Comparison of ENCODE assay signal across 1 cellular context in the genomic region with DNA sequence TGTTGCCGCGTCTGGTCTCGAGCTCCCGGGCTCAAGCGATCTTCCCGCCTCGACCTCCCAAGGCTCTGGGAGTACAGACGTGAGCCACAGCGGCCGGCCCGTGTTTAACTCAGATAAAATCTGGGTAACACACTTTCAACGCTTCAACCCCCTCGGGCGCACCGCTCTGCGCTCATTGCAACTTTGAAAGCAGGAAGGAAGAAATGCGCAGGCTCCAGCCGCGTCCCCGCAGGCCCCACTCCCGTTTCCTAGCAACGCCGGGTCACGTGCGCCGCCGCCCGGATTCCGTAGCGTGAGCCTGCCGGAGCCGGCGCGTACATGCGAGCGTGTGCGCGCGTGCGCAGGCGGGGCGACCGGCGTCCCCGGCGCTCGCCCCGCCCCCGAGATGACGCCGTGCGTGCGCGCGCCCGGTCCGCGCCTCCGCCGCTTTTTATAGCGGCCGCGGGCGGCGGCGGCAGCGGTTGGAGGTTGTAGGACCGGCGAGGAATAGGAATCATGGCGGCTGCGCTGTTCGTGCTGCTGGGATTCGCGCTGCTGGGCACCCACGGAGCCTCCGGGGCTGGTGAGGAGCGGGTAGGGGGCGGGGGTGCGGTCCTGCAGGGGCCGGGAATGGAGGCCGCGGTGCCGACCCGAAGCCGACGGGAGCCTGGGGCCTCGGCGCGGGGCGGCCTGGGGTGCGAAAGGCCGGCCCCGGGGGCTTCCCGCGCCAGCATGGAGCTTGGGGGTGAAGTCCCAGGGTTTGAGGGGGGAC.
A peak's percentile ranks its signal among the peaks of the same experiment; 100 is the strongest.
TF ChIP-seq lines count a peak whose summit lies in the region.

A gene (plus strand): TSS at position 457 of the 751 bp plus-strand sequence. CDS start 39 bp downstream, at position 496.

TF ChIP-seq in K562, 482 proteins besides CTCF, POLR2A, EP300 and RAD21 (continued from another document and continues in another):
- TF ChIP-seq ASH1L (IDR thresholded peaks at IDR 0.05; ENCODE audit: borderline replicate concordance, low read depth, partially characterized antibody) (no peak), FIP1L1 (IDR thresholded peaks at IDR 0.05; ENCODE audit: low read depth, low read length, poor library complexity, severe bottlenecking) (no peak), ETS2 (tag; IDR thresholded peaks at IDR 0.05; ENCODE audit: borderline replicate concordance, poor library complexity, severe bottlenecking) (no peak), CHD2 (IDR thresholded peaks at IDR 0.05; ENCODE audit: low read depth, low read length) (peak; percentile 64), PHB (CRISPR knock-in tag; IDR thresholded peaks at IDR 0.05) (no peak), HDAC6 (IDR thresholded peaks at IDR 0.05; ENCODE audit: low read depth, low read length) (no peak), MCM2 (IDR thresholded peaks at IDR 0.05; ENCODE audit: low read depth) (no peak), POLR2H (tag; IDR thresholded peaks at IDR 0.05; ENCODE audit: low read depth) (peak; percentile 95), TCFL5 (CRISPR knock-in tag; conservative IDR thresholded peaks at IDR 0.05) (no peak), ZNF3 (CRISPR knock-in tag; IDR thresholded peaks at IDR 0.05) (no peak), HMGN3 (IDR thresholded peaks at IDR 0.05; ENCODE audit: borderline replicate concordance, extremely low read depth, insufficient read length, low read depth, low read length) (peak; percentile 85), E2F3 (CRISPR knock-in tag; IDR thresholded peaks at IDR 0.05) (no peak), CREB1 (IDR thresholded peaks at IDR 0.05) (peak; percentile 75; the same call in 1 of the 2 replicates), CREB1 (CRISPR knock-in tag; IDR thresholded peaks at IDR 0.05) (peak; percentile 60; the same call in 1 of the 2 replicates), SUPT5H (IDR thresholded peaks at IDR 0.05) (peak; percentile 96), FOXM1 (IDR thresholded peaks at IDR 0.05; ENCODE audit: low read depth) (no peak), FOXM1 (CRISPR knock-in tag; IDR thresholded peaks at IDR 0.05; ENCODE audit: low read depth) (no peak; the same call in 1 of the 2 replicates), ZNF143 (CRISPR knock-in tag; IDR thresholded peaks at IDR 0.05) (no peak), CAMTA2 (CRISPR knock-in tag; conservative IDR thresholded peaks at IDR 0.05) (peak; percentile 82; the same call in 1 of the 2 replicates), ZFP36 (IDR thresholded peaks at IDR 0.05; ENCODE audit: low read depth, low read length, partially characterized antibody) (no peak), MECOM (CRISPR knock-in tag; IDR thresholded peaks at IDR 0.05) (no peak), ATF1 (CRISPR knock-in tag; IDR thresholded peaks at IDR 0.05) (0 out of 2 replicates have a peak, but pooled peaks have one; percentile 11), ATF1 (tag; IDR thresholded peaks at IDR 0.05) (peak; percentile 85), ZBTB17 (CRISPR knock-in tag; IDR thresholded peaks at IDR 0.05) (0 out of 2 replicates have a peak, but pooled peaks have one; percentile 19), ZNF77 (CRISPR knock-in tag; IDR thresholded peaks at IDR 0.05) (no peak), DACH1 (IDR thresholded peaks at IDR 0.05; ENCODE audit: partially characterized antibody) (no peak), SMC3 (conservative IDR thresholded peaks at IDR 0.05; ENCODE audit: insufficient read depth, low read depth, low read length) (0 out of 2 replicates have a peak, but pooled peaks have one; percentile 1), ESRRB (CRISPR knock-in tag; IDR thresholded peaks at IDR 0.05; ENCODE audit: borderline replicate concordance) (no peak), MCM7 (IDR thresholded peaks at IDR 0.05) (no peak), MEF2D (tag; conservative IDR thresholded peaks at IDR 0.05; ENCODE audit: low read depth) (no peak), OTX1 (CRISPR knock-in tag; IDR thresholded peaks at IDR 0.05) (no peak), RBM34 (IDR thresholded peaks at IDR 0.05; ENCODE audit: borderline replicate concordance, insufficient read depth, low read length) (no peak), SIX5 (IDR thresholded peaks at IDR 0.05; ENCODE audit: borderline replicate concordance in 1 of 2, insufficient read depth in 1 of 2, low read depth in 1 of 2, low read length in 2 of 2) (no peak), IRF2 (CRISPR knock-in tag; IDR thresholded peaks at IDR 0.05) (no peak), ZNF551 (CRISPR knock-in tag; IDR thresholded peaks at IDR 0.05) (no peak), YY1 (IDR thresholded peaks at IDR 0.05; ENCODE audit: borderline replicate concordance in 1 of 3, control insufficient read depth in 1 of 3, extremely low read depth in 1 of 3, insufficient read depth in 3 of 3, insufficient read length in 1 of 3, insufficient replicate concordance in 2 of 3, low read depth in 1 of 3, low read length in 2 of 3) (peak; percentile 40 to 93 (median 88)), ZNF23 (CRISPR knock-in tag; IDR thresholded peaks at IDR 0.05) (no peak), ZNF282 (CRISPR knock-in tag; IDR thresholded peaks at IDR 0.05) (no peak), ETV5 (CRISPR knock-in tag; IDR thresholded peaks at IDR 0.05; ENCODE audit: low read depth) (no peak), POLR2AphosphoS5 (IDR thresholded peaks at IDR 0.05; ENCODE audit: control insufficient read depth, insufficient read depth, low read depth, low read length) (peak; percentile 82), MED1 (CRISPR knock-in tag; IDR thresholded peaks at IDR 0.05; ENCODE audit: borderline replicate concordance) (no peak), EP400 (IDR thresholded peaks at IDR 0.05) (peak; percentile 48), FOXA3 (CRISPR knock-in tag; conservative IDR thresholded peaks at IDR 0.05 in 1 of 2, IDR thresholded peaks at IDR 0.05 in 1 of 2) (no peak), STAT5B (CRISPR knock-in tag; IDR thresholded peaks at IDR 0.05) (no peak), TEAD1 (CRISPR knock-in tag; IDR thresholded peaks at IDR 0.05) (peak in 1 of 2 experiments; percentile 79; a peak in 1 of 4 replicates), RHOXF2B (CRISPR knock-in tag; conservative IDR thresholded peaks at IDR 0.05) (no peak), ZNF583 (CRISPR knock-in tag; IDR thresholded peaks at IDR 0.05) (0 out of 2 replicates have a peak, but pooled peaks have one; percentile 15)
- TF ChIP-seq, protein P1, sequence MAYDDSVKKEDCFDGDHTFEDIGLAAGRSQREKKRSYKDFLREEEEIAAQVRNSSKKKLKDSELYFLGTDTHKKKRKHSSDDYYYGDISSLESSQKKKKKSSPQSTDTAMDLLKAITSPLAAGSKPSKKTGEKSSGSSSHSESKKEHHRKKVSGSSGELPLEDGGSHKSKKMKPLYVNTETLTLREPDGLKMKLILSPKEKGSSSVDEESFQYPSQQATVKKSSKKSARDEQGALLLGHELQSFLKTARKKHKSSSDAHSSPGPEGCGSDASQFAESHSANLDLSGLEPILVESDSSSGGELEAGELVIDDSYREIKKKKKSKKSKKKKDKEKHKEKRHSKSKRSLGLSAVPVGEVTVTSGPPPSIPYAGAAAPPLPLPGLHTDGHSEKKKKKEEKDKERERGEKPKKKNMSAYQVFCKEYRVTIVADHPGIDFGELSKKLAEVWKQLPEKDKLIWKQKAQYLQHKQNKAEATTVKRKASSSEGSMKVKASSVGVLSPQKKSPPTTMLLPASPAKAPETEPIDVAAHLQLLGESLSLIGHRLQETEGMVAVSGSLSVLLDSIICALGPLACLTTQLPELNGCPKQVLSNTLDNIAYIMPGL (CRISPR knock-in tag; IDR thresholded peaks at IDR 0.05): no peak
- TF ChIP-seq, protein P2, sequence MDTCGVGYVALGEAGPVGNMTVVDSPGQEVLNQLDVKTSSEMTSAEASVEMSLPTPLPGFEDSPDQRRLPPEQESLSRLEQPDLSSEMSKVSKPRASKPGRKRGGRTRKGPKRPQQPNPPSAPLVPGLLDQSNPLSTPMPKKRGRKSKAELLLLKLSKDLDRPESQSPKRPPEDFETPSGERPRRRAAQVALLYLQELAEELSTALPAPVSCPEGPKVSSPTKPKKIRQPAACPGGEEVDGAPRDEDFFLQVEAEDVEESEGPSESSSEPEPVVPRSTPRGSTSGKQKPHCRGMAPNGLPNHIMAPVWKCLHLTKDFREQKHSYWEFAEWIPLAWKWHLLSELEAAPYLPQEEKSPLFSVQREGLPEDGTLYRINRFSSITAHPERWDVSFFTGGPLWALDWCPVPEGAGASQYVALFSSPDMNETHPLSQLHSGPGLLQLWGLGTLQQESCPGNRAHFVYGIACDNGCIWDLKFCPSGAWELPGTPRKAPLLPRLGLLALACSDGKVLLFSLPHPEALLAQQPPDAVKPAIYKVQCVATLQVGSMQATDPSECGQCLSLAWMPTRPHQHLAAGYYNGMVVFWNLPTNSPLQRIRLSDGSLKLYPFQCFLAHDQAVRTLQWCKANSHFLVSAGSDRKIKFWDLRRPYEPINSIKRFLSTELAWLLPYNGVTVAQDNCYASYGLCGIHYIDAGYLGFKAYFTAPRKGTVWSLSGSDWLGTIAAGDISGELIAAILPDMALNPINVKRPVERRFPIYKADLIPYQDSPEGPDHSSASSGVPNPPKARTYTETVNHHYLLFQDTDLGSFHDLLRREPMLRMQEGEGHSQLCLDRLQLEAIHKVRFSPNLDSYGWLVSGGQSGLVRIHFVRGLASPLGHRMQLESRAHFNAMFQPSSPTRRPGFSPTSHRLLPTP (IDR thresholded peaks at IDR 0.05; ENCODE audit: borderline replicate concordance, extremely low read depth, insufficient read length): no peak
- TF ChIP-seq, protein P3, sequence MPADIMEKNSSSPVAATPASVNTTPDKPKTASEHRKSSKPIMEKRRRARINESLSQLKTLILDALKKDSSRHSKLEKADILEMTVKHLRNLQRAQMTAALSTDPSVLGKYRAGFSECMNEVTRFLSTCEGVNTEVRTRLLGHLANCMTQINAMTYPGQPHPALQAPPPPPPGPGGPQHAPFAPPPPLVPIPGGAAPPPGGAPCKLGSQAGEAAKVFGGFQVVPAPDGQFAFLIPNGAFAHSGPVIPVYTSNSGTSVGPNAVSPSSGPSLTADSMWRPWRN (IDR thresholded peaks at IDR 0.05; ENCODE audit: low read depth): peak; percentile 91
- TF ChIP-seq, protein P4, sequence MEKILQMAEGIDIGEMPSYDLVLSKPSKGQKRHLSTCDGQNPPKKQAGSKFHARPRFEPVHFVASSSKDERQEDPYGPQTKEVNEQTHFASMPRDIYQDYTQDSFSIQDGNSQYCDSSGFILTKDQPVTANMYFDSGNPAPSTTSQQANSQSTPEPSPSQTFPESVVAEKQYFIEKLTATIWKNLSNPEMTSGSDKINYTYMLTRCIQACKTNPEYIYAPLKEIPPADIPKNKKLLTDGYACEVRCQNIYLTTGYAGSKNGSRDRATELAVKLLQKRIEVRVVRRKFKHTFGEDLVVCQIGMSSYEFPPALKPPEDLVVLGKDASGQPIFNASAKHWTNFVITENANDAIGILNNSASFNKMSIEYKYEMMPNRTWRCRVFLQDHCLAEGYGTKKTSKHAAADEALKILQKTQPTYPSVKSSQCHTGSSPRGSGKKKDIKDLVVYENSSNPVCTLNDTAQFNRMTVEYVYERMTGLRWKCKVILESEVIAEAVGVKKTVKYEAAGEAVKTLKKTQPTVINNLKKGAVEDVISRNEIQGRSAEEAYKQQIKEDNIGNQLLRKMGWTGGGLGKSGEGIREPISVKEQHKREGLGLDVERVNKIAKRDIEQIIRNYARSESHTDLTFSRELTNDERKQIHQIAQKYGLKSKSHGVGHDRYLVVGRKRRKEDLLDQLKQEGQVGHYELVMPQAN (IDR thresholded peaks at IDR 0.05; ENCODE audit: borderline replicate concordance): no peak
- TF ChIP-seq, protein P5, sequence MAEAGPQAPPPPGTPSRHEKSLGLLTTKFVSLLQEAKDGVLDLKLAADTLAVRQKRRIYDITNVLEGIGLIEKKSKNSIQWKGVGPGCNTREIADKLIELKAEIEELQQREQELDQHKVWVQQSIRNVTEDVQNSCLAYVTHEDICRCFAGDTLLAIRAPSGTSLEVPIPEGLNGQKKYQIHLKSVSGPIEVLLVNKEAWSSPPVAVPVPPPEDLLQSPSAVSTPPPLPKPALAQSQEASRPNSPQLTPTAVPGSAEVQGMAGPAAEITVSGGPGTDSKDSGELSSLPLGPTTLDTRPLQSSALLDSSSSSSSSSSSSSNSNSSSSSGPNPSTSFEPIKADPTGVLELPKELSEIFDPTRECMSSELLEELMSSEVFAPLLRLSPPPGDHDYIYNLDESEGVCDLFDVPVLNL (CRISPR knock-in tag; IDR thresholded peaks at IDR 0.05; ENCODE audit: low read depth): no peak
- TF ChIP-seq, protein P6, sequence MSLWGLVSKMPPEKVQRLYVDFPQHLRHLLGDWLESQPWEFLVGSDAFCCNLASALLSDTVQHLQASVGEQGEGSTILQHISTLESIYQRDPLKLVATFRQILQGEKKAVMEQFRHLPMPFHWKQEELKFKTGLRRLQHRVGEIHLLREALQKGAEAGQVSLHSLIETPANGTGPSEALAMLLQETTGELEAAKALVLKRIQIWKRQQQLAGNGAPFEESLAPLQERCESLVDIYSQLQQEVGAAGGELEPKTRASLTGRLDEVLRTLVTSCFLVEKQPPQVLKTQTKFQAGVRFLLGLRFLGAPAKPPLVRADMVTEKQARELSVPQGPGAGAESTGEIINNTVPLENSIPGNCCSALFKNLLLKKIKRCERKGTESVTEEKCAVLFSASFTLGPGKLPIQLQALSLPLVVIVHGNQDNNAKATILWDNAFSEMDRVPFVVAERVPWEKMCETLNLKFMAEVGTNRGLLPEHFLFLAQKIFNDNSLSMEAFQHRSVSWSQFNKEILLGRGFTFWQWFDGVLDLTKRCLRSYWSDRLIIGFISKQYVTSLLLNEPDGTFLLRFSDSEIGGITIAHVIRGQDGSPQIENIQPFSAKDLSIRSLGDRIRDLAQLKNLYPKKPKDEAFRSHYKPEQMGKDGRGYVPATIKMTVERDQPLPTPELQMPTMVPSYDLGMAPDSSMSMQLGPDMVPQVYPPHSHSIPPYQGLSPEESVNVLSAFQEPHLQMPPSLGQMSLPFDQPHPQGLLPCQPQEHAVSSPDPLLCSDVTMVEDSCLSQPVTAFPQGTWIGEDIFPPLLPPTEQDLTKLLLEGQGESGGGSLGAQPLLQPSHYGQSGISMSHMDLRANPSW (CRISPR knock-in tag; IDR thresholded peaks at IDR 0.05): 0 out of 2 replicates have a peak, but pooled peaks have one; percentile 52
- TF ChIP-seq, protein P7, sequence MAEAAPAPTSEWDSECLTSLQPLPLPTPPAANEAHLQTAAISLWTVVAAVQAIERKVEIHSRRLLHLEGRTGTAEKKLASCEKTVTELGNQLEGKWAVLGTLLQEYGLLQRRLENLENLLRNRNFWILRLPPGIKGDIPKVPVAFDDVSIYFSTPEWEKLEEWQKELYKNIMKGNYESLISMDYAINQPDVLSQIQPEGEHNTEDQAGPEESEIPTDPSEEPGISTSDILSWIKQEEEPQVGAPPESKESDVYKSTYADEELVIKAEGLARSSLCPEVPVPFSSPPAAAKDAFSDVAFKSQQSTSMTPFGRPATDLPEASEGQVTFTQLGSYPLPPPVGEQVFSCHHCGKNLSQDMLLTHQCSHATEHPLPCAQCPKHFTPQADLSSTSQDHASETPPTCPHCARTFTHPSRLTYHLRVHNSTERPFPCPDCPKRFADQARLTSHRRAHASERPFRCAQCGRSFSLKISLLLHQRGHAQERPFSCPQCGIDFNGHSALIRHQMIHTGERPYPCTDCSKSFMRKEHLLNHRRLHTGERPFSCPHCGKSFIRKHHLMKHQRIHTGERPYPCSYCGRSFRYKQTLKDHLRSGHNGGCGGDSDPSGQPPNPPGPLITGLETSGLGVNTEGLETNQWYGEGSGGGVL (CRISPR knock-in tag; IDR thresholded peaks at IDR 0.05): no peak
- TF ChIP-seq, protein P8, sequence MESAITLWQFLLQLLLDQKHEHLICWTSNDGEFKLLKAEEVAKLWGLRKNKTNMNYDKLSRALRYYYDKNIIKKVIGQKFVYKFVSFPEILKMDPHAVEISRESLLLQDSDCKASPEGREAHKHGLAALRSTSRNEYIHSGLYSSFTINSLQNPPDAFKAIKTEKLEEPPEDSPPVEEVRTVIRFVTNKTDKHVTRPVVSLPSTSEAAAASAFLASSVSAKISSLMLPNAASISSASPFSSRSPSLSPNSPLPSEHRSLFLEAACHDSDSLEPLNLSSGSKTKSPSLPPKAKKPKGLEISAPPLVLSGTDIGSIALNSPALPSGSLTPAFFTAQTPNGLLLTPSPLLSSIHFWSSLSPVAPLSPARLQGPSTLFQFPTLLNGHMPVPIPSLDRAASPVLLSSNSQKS (CRISPR knock-in tag; IDR thresholded peaks at IDR 0.05): no peak
